12 cellular contexts compared by ENCODE assay signal in genomic region chr4:76982638-76983579, GRCh38. TPM values are rescaled to one million over a fixed set of nuclear protein-coding genes. Genes with fewer than 3 reads are reported as not detected.
DNase-seq lines count a peak whose midpoint lies in the region; ATAC-seq, FAIRE-seq and TF ChIP-seq lines count a peak whose summit lies in the region.
"Had no signal": no experiment of that assay in that cellular context is flagged by ENCODE, and none has a peak within 500 bp of the region (broad histone marks: within the 10 kb centered on the region; RNA-seq: fewer than 3 reads in every experiment).

No MANE protein-coding gene starts in this region.

- H3K27ac Mint-ChIP-seq in WTC11 = peak overlapping the region; percentile 73

- peak overlapping the region; percentile 9 for H3K9ac ChIP-seq in iPS-15b (ENCODE audit: low read depth, low read length)

- no peaks in the 10 kb centered on the region for H3K36me3 Mint-ChIP-seq in WTC11

- POLR2A ChIA-PET in WTC11 (lab: Charles Lee) = no interaction called here

- intact Hi-C loops in aorta (cut with DNase I) = no loop called here
- intact Hi-C loops in head of caudate nucleus (cut with DNase I) = no loop called here

- no peaks in the 10 kb centered on the region for H3K27me3 Mint-ChIP-seq in WTC11 (ENCODE audit: low read depth)

- H3K36me3 ChIP-seq in iPS-15b (ENCODE audit: control insufficient read depth, insufficient read depth, low read length) (no peaks in the 10 kb centered on the region), aorta (ENCODE audit: control insufficient read depth in 1 of 2, insufficient read depth in 2 of 2, low read length in 1 of 2) (peaks cover 0 to 2% of the 10 kb centered on the region in 2 donors)
- H3K36me3 ChIP-seq: pancreas had no signal

- WGBS in aorta, 2 donors = 56 to 62% methylated on average over 7 of the region's 7 CpGs

- TF ChIP-seq CTCF in AG09309 (IDR thresholded peaks at IDR 0.05; ENCODE audit: control insufficient read depth, insufficient read depth, low read depth, low read length, missing control alignments) (peak; percentile 27), WTC11 (IDR thresholded peaks at IDR 0.05) (no peak)

- H3K4me3 ChIP-seq in AG09309 (ENCODE audit: control insufficient read depth, low read depth, low read length) (no peak overlapping the region), iPS-15b (ENCODE audit: low read depth, low read length) (no peak overlapping the region), aorta (ENCODE audit: low read length in 2 of 2) (no peak overlapping the region)
- H3K4me3 ChIP-seq: pancreas had no signal

- H3K27me3 ChIP-seq in iPS-15b (ENCODE audit: control insufficient read depth, insufficient read depth, low read length) (no peaks in the 10 kb centered on the region), aorta (ENCODE audit: control insufficient read depth in 1 of 2, insufficient read depth in 2 of 2, low read length in 1 of 2) (no peaks in the 10 kb centered on the region)
- H3K27me3 ChIP-seq: pancreas had no signal

- DNase-seq in AG09309 (ENCODE audit: low read depth) (no peak), GM19239 (ENCODE audit: insufficient read length, low spot score) (no peak), WTC11 (ENCODE audit: low spot score) (no peak), cerebellar nuclear complex (lab: John Stamatoyannopoulos, UW) (no peak), aorta (no peak), germinal center (ENCODE audit: low spot score) (no peak), head of caudate nucleus (no peak)
- DNase-seq: activated CD8-positive, alpha-beta memory T cell treated with anti-CD3 and anti-CD28 coated beads, Interleukin-2, amount 50 U/mL, for 48 hours; foreskin melanocyte; pancreas had no signal

- H3K4me1 ChIP-seq in iPS-15b (ENCODE audit: control insufficient read depth, insufficient read depth, low read length) (peaks cover 18% of the 10 kb centered on the region), aorta (ENCODE audit: control insufficient read depth in 1 of 2, insufficient read depth in 2 of 2, low read length in 2 of 2) (peaks cover 10 to 14% of the 10 kb centered on the region in 2 donors)

- no peak overlapping the region for H3K27ac ChIP-seq in aorta (ENCODE audit: low read depth in 1 of 2, low read length in 2 of 2)
- H3K27ac ChIP-seq: pancreas had no signal

- no peaks in the 10 kb centered on the region for H3K9me3 Mint-ChIP-seq in WTC11

- H3K9me3 ChIP-seq in iPS-15b (ENCODE audit: control insufficient read depth, insufficient read depth, low read length) (no peaks in the 10 kb centered on the region), aorta (ENCODE audit: control insufficient read depth, low read length) (no peaks in the 10 kb centered on the region)
- H3K9me3 ChIP-seq: pancreas had no signal

- FAIRE-seq in GM19239 (lab: Jason Lieb, UNC) = peak; percentile 81
- FAIRE-seq: G401.6, pancreas had no signal

- H3K4me1 Mint-ChIP-seq in WTC11 = peaks cover 89% of the 10 kb centered on the region

- CTCF ChIA-PET in WTC11 (lab: Charles Lee) = no interaction called here

- ATAC-seq in WTC11 (no peak), aorta (ENCODE audit: low FRiP score) (no peak)
- ATAC-seq: pancreas had no signal

- H3K4me3 Mint-ChIP-seq in WTC11 = no peak overlapping the region

TF ChIP-seq in WTC11, 78 proteins besides CTCF, POLR2A, EP300 and RAD21:
- TF ChIP-seq FOXJ3 (CRISPR knock-in tag; IDR thresholded peaks at IDR 0.05; ENCODE audit: borderline replicate concordance) = no peak
- TF ChIP-seq TCF7 (CRISPR knock-in tag; IDR thresholded peaks at IDR 0.05; ENCODE audit: low read depth) = no peak
- TF ChIP-seq RORB (CRISPR knock-in tag; IDR thresholded peaks at IDR 0.05) = no peak
- TF ChIP-seq, protein P1, sequence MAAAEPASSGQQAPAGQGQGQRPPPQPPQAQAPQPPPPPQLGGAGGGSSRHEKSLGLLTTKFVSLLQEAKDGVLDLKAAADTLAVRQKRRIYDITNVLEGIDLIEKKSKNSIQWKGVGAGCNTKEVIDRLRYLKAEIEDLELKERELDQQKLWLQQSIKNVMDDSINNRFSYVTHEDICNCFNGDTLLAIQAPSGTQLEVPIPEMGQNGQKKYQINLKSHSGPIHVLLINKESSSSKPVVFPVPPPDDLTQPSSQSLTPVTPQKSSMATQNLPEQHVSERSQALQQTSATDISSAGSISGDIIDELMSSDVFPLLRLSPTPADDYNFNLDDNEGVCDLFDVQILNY (CRISPR knock-in tag; IDR thresholded peaks at IDR 0.05) = no peak
- TF ChIP-seq, protein P2, sequence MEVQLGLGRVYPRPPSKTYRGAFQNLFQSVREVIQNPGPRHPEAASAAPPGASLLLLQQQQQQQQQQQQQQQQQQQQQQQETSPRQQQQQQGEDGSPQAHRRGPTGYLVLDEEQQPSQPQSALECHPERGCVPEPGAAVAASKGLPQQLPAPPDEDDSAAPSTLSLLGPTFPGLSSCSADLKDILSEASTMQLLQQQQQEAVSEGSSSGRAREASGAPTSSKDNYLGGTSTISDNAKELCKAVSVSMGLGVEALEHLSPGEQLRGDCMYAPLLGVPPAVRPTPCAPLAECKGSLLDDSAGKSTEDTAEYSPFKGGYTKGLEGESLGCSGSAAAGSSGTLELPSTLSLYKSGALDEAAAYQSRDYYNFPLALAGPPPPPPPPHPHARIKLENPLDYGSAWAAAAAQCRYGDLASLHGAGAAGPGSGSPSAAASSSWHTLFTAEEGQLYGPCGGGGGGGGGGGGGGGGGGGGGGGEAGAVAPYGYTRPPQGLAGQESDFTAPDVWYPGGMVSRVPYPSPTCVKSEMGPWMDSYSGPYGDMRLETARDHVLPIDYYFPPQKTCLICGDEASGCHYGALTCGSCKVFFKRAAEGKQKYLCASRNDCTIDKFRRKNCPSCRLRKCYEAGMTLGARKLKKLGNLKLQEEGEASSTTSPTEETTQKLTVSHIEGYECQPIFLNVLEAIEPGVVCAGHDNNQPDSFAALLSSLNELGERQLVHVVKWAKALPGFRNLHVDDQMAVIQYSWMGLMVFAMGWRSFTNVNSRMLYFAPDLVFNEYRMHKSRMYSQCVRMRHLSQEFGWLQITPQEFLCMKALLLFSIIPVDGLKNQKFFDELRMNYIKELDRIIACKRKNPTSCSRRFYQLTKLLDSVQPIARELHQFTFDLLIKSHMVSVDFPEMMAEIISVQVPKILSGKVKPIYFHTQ (CRISPR knock-in tag; IDR thresholded peaks at IDR 0.05) = no peak
- TF ChIP-seq ZBTB21 (CRISPR knock-in tag; IDR thresholded peaks at IDR 0.05; ENCODE audit: borderline replicate concordance) = no peak
- no peak for TF ChIP-seq OVOL2 (CRISPR knock-in tag; IDR thresholded peaks at IDR 0.05; ENCODE audit: borderline replicate concordance)
- TF ChIP-seq, protein P3, sequence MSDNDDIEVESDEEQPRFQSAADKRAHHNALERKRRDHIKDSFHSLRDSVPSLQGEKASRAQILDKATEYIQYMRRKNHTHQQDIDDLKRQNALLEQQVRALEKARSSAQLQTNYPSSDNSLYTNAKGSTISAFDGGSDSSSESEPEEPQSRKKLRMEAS (CRISPR knock-in tag; IDR thresholded peaks at IDR 0.05) = no peak
- no peak for TF ChIP-seq ZNF138 (CRISPR knock-in tag; conservative IDR thresholded peaks at IDR 0.05)
- no peak for TF ChIP-seq E2F1 (CRISPR knock-in tag; IDR thresholded peaks at IDR 0.05)
- TF ChIP-seq, protein P4, sequence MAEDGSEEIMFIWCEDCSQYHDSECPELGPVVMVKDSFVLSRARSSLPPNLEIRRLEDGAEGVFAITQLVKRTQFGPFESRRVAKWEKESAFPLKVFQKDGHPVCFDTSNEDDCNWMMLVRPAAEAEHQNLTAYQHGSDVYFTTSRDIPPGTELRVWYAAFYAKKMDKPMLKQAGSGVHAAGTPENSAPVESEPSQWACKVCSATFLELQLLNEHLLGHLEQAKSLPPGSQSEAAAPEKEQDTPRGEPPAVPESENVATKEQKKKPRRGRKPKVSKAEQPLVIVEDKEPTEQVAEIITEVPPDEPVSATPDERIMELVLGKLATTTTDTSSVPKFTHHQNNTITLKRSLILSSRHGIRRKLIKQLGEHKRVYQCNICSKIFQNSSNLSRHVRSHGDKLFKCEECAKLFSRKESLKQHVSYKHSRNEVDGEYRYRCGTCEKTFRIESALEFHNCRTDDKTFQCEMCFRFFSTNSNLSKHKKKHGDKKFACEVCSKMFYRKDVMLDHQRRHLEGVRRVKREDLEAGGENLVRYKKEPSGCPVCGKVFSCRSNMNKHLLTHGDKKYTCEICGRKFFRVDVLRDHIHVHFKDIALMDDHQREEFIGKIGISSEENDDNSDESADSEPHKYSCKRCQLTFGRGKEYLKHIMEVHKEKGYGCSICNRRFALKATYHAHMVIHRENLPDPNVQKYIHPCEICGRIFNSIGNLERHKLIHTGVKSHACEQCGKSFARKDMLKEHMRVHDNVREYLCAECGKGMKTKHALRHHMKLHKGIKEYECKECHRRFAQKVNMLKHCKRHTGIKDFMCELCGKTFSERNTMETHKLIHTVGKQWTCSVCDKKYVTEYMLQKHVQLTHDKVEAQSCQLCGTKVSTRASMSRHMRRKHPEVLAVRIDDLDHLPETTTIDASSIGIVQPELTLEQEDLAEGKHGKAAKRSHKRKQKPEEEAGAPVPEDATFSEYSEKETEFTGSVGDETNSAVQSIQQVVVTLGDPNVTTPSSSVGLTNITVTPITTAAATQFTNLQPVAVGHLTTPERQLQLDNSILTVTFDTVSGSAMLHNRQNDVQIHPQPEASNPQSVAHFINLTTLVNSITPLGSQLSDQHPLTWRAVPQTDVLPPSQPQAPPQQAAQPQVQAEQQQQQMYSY (CRISPR knock-in tag; IDR thresholded peaks at IDR 0.05) = no peak
- TF ChIP-seq NFATC4 (CRISPR knock-in tag; IDR thresholded peaks at IDR 0.05) = no peak
- TF ChIP-seq, protein P5, sequence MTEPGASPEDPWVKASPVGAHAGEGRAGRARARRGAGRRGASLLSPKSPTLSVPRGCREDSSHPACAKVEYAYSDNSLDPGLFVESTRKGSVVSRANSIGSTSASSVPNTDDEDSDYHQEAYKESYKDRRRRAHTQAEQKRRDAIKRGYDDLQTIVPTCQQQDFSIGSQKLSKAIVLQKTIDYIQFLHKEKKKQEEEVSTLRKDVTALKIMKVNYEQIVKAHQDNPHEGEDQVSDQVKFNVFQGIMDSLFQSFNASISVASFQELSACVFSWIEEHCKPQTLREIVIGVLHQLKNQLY (CRISPR knock-in tag; IDR thresholded peaks at IDR 0.05) = no peak

RNA-seq across cellular contexts. Expression of gene SEPTIN11, which starts 33.4 kb away (rescaled TPM):
- total RNA-seq in WTC11 (2021) = 99.8 to 125 TPM (median 103 TPM) in 3 replicates
- total RNA-seq in aorta = 100 to 1,000 TPM in 1 of 2 donors, 10 to 100 TPM in 1; 86.1 to 120 TPM
- polyA plus RNA-seq in aorta = 100 to 1,000 TPM in 1 of 2 donors, 10 to 100 TPM in 1; 39.6 to 110 TPM
